Comparison of ENCODE assay signal across 8 cellular contexts in genomic region chr19:53908106-53908932, GRCh38. TPM values are rescaled to one million over a fixed set of nuclear protein-coding genes. Genes with fewer than 3 reads are reported as not detected.
A peak's percentile ranks its signal among the peaks of the same experiment; 100 is the strongest.
DNase-seq lines count a peak whose midpoint lies in the region; ATAC-seq and TF ChIP-seq lines count a peak whose summit lies in the region.

No MANE protein-coding gene starts in this region.

- no peak overlapping the region for H3K27ac ChIP-seq in HEK293 (ENCODE audit: extremely low read depth, low read depth, low read length)

- no peak overlapping the region for H3K4me3 Mint-ChIP-seq in activated CD4-positive, alpha-beta T cell treated with anti-CD3 and anti-CD28 coated beads for 36 hours
- H3K4me3 Mint-ChIP-seq in memory B cell, result peak overlapping the region; percentile 28
- peak overlapping the region; percentile 53 to 65 for H3K4me3 Mint-ChIP-seq in stimulated activated naive B cell treated with anti-CD40 and anti-IgM and Interleukin-4, amounts not matched to agents 10 μg/mL and 1 μg/mL and 100 μg/mL, for 72 hours

- no peaks in the 10 kb centered on the region for H3K36me3 ChIP-seq in HEK293 (ENCODE audit: control insufficient read depth in 2 of 2, insufficient read depth in 1 of 2, low read length in 2 of 2)

- H3K4me3 ChIP-seq in AG04449 (ENCODE audit: low read depth, low read length) (peak overlapping the region; percentile 25), HEK293 (ENCODE audit: low read depth, low read length) (no peak overlapping the region)

- peak; percentile 95 for ATAC-seq in activated CD4-positive, alpha-beta T cell treated with anti-CD3 and anti-CD28 coated beads for 36 hours
- no peak for ATAC-seq in memory B cell (ENCODE audit: low read depth)
- ATAC-seq in stimulated activated naive B cell treated with anti-CD40 and anti-IgM and Interleukin-4, amounts not matched to agents 10 μg/mL and 1 μg/mL and 100 μg/mL, for 72 hours (replicated peaks), result peak; percentile 89
- no peak for ATAC-seq in HG02610 (IDR thresholded peaks at IDR 0.05; ENCODE audit: unreplicated experiment)

- CTCF ChIA-PET in AG04449 (lab: Yijun Ruan, JAX) (interaction anchor here (0.9 to 1.9 kb wide), 7 partner anchors 9 to 189 kb away, joined by 3 to 10 read pairs (median 4); no protein-coding TSS in a partner anchor), HEK293 (lab: Yijun Ruan, JAX) (interaction anchor here (0.5 to 2.1 kb wide), 7 partner anchors 11 to 319 kb away, joined by 3 to 9 read pairs (median 3); no protein-coding TSS in a partner anchor)
- CTCF ChIA-PET in activated CD4-positive, alpha-beta T cell treated with anti-CD3 and anti-CD28 coated beads for 36 hours (lab: Charles Lee), result interaction anchor here (0.6 to 1.5 kb wide), 2 partner anchors 25 to 135 kb away, joined by 3 read pairs; no protein-coding TSS in a partner anchor

- no peaks in the 10 kb centered on the region for H3K9me3 Mint-ChIP-seq in activated CD4-positive, alpha-beta T cell treated with anti-CD3 and anti-CD28 coated beads for 36 hours (ENCODE audit: low read depth)
- peaks cover 14% of the 10 kb centered on the region for H3K9me3 Mint-ChIP-seq in memory B cell
- no peaks in the 10 kb centered on the region for H3K9me3 Mint-ChIP-seq in stimulated activated naive B cell treated with anti-CD40 and anti-IgM and Interleukin-4, amounts not matched to agents 10 μg/mL and 1 μg/mL and 100 μg/mL, for 72 hours

- no peaks in the 10 kb centered on the region for H3K9me3 ChIP-seq in HEK293 (ENCODE audit: control insufficient read depth, insufficient read depth, low read depth, low read length)

- H3K27me3 Mint-ChIP-seq in activated CD4-positive, alpha-beta T cell treated with anti-CD3 and anti-CD28 coated beads for 36 hours, result peaks cover 77% of the 10 kb centered on the region
- peaks cover 46% of the 10 kb centered on the region for H3K27me3 Mint-ChIP-seq in memory B cell
- peaks cover 79 to 92% of the 10 kb centered on the region in 2 donors for H3K27me3 Mint-ChIP-seq in stimulated activated naive B cell treated with anti-CD40 and anti-IgM and Interleukin-4, amounts not matched to agents 10 μg/mL and 1 μg/mL and 100 μg/mL, for 72 hours

- DNase-seq in AG04449 (ENCODE audit: low read depth, low spot score) (no peak), cerebellum (ENCODE audit: low spot score) (peak; percentile 92), memory B cell (ENCODE audit: low spot score in 2 of 2) (no peak), dedifferentiated amniotic fluid mesenchymal stem cell (ENCODE audit: extremely low spot score) (no peak)
- DNase-seq in activated CD4-positive, alpha-beta T cell treated with anti-CD3 and anti-CD28 coated beads for 36 hours, result peak; percentile 84
- DNase-seq in stimulated activated naive B cell treated with anti-CD40 and anti-IgM and Interleukin-4, amounts not matched to agents 10 μg/mL and 1 μg/mL and 100 μg/mL, for 72 hours, result peak; percentile 21

- peaks cover 19% of the 10 kb centered on the region for H3K4me1 Mint-ChIP-seq in activated CD4-positive, alpha-beta T cell treated with anti-CD3 and anti-CD28 coated beads for 36 hours
- H3K4me1 Mint-ChIP-seq in memory B cell, result peaks cover 15% of the 10 kb centered on the region
- peaks cover 24 to 39% of the 10 kb centered on the region in 2 donors for H3K4me1 Mint-ChIP-seq in stimulated activated naive B cell treated with anti-CD40 and anti-IgM and Interleukin-4, amounts not matched to agents 10 μg/mL and 1 μg/mL and 100 μg/mL, for 72 hours

- intact Hi-C loops in activated CD4-positive, alpha-beta T cell treated with anti-CD3 and anti-CD28 coated beads for 36 hours (cut with DNase I, micrococcal nuclease), result loop anchor here in 1 of 2 experiments (1.0 to 2.0 kb wide), 3 partner anchors 66 to 207 kb away; partner anchors contain the start of genes PRPF31 and TFPT

- no peak overlapping the region for H3K27ac Mint-ChIP-seq in activated CD4-positive, alpha-beta T cell treated with anti-CD3 and anti-CD28 coated beads for 36 hours
- no peak overlapping the region for H3K27ac Mint-ChIP-seq in memory B cell
- peak overlapping the region; percentile 59 for H3K27ac Mint-ChIP-seq in stimulated activated naive B cell treated with anti-CD40 and anti-IgM and Interleukin-4, amounts not matched to agents 10 μg/mL and 1 μg/mL and 100 μg/mL, for 72 hours

- no peak for TF ChIP-seq CTCF in AG04449 (IDR thresholded peaks at IDR 0.05; ENCODE audit: insufficient read depth, low read length, missing control alignments)
- no peak for TF ChIP-seq CTCF in HEK293 (tag by site-specific recombination; IDR thresholded peaks at IDR 0.05)

- H3K4me1 ChIP-seq in HEK293 (ENCODE audit: control insufficient read depth, insufficient read depth, low read length), result no peaks in the 10 kb centered on the region

- POLR2A ChIA-PET in AG04449 (lab: Yijun Ruan, JAX) (no interaction called here), HEK293 (lab: Yijun Ruan, JAX) (no interaction called here)
- POLR2A ChIA-PET in activated CD4-positive, alpha-beta T cell treated with anti-CD3 and anti-CD28 coated beads for 36 hours (lab: Charles Lee), result no interaction called here

- no peaks in the 10 kb centered on the region for H3K36me3 Mint-ChIP-seq in activated CD4-positive, alpha-beta T cell treated with anti-CD3 and anti-CD28 coated beads for 36 hours (ENCODE audit: low read depth)
- H3K36me3 Mint-ChIP-seq in memory B cell, result peaks cover 12% of the 10 kb centered on the region
- peaks cover 2 to 5% of the 10 kb centered on the region in 2 donors for H3K36me3 Mint-ChIP-seq in stimulated activated naive B cell treated with anti-CD40 and anti-IgM and Interleukin-4, amounts not matched to agents 10 μg/mL and 1 μg/mL and 100 μg/mL, for 72 hours

TF ChIP-seq in HEK293, 187 proteins besides CTCF, POLR2A, EP300 and RAD21 (continues in another document):
- TF ChIP-seq ZNF692 (tag by site-specific recombination; IDR thresholded peaks at IDR 0.05) (peak; percentile 60; the same call in 1 of the 2 replicates), ZNF654 (tag by site-specific recombination; IDR thresholded peaks at IDR 0.05; ENCODE audit: low read depth) (no peak), ZNF404 (tag by site-specific recombination; IDR thresholded peaks at IDR 0.05) (no peak), ZNF529 (tag by site-specific recombination; IDR thresholded peaks at IDR 0.05; ENCODE audit: insufficient replicate concordance) (no peak), HOXC10 (CRISPR knock-in tag; IDR thresholded peaks at IDR 0.05) (0 out of 2 replicates have a peak, but pooled peaks have one; percentile 73), ZBTB7A (tag by site-specific recombination; IDR thresholded peaks at IDR 0.05; ENCODE audit: low read depth) (no peak), MEIS1 (CRISPR knock-in tag; IDR thresholded peaks at IDR 0.05; ENCODE audit: borderline replicate concordance) (no peak), ZNF341 (tag by site-specific recombination; IDR thresholded peaks at IDR 0.05; ENCODE audit: low read depth) (no peak), HOXA7 (CRISPR knock-in tag; IDR thresholded peaks at IDR 0.05; ENCODE audit: borderline replicate concordance) (no peak), OVOL3 (tag by site-specific recombination; IDR thresholded peaks at IDR 0.05) (no peak), ZNF76 (tag by site-specific recombination; IDR thresholded peaks at IDR 0.05; ENCODE audit: borderline replicate concordance, low read depth) (peak; percentile 95), ZNF629 (tag by site-specific recombination; IDR thresholded peaks at IDR 0.05) (no peak), ZNF555 (tag by site-specific recombination; conservative IDR thresholded peaks at IDR 0.05) (no peak), ZBTB48 (tag by site-specific recombination; IDR thresholded peaks at IDR 0.05) (no peak), ZNF701 (tag by site-specific recombination; IDR thresholded peaks at IDR 0.05) (no peak), ATF2 (tag by site-specific recombination; IDR thresholded peaks at IDR 0.05; ENCODE audit: low read depth) (no peak), ZBTB17 (tag by site-specific recombination; IDR thresholded peaks at IDR 0.05) (peak; percentile 78), ZSCAN16 (tag by site-specific recombination; IDR thresholded peaks at IDR 0.05) (no peak), ZNF416 (tag by site-specific recombination; IDR thresholded peaks at IDR 0.05) (no peak), ZNF335 (tag by site-specific recombination; conservative IDR thresholded peaks at IDR 0.05) (peak; percentile 60), ZNF114 (tag by site-specific recombination; IDR thresholded peaks at IDR 0.05) (no peak), ZNF37A (tag by site-specific recombination; IDR thresholded peaks at IDR 0.05) (no peak), ZNF785 (tag by site-specific recombination; IDR thresholded peaks at IDR 0.05) (no peak)

RNA-seq across cellular contexts. Expression of gene CACNG7, which starts 0.8 kb away (rescaled TPM):
- not detected for total RNA-seq in activated CD4-positive, alpha-beta T cell treated with anti-CD3 and anti-CD28 coated beads for 36 hours
- 14.0 TPM for total RNA-seq in cerebellum

RNA-seq across cellular contexts. Expression of gene PRKCG, which starts 26.3 kb away (rescaled TPM):
- under 1 TPM in 1 of 2 experiments, not detected in 1; 0.25 TPM for total RNA-seq in activated CD4-positive, alpha-beta T cell treated with anti-CD3 and anti-CD28 coated beads for 36 hours
- 1.7 TPM for total RNA-seq in cerebellum

RNA-seq across cellular contexts. Expression of gene MYADM, which starts 40.6 kb away (rescaled TPM):
- 10 to 100 TPM; 46.4 to 54.6 TPM for total RNA-seq in activated CD4-positive, alpha-beta T cell treated with anti-CD3 and anti-CD28 coated beads for 36 hours
- 4.7 TPM for total RNA-seq in cerebellum

RNA-seq across cellular contexts. Expression of gene CACNG8, which starts 54.4 kb away (rescaled TPM):
- not detected for total RNA-seq in activated CD4-positive, alpha-beta T cell treated with anti-CD3 and anti-CD28 coated beads for 36 hours
- 4.2 TPM for total RNA-seq in cerebellum

Comparison
In these comparisons a context has a peak if more than half of its experiments do, and no peak if none do; other contexts are left out.
1. DNase-seq: peak in activated CD4-positive, alpha-beta T cell treated with anti-CD3 and anti-CD28 coated beads for 36 hours (single experiment), cerebellum (single experiment) and stimulated activated naive B cell treated with anti-CD40 and anti-IgM and Interleukin-4, amounts not matched to agents 10 μg/mL and 1 μg/mL and 100 μg/mL, for 72 hours (single experiment); none in AG04449 (single experiment), memory B cell (0 of 2) and dedifferentiated amniotic fluid mesenchymal stem cell (single experiment).
2. ATAC-seq: peak in activated CD4-positive, alpha-beta T cell treated with anti-CD3 and anti-CD28 coated beads for 36 hours (single experiment) and stimulated activated naive B cell treated with anti-CD40 and anti-IgM and Interleukin-4, amounts not matched to agents 10 μg/mL and 1 μg/mL and 100 μg/mL, for 72 hours (2 of 2); none in memory B cell (single experiment) and HG02610 (single experiment).
3. RNA of gene CACNG7, which starts 0.8 kb away (total RNA-seq): 14.0 TPM in cerebellum (single experiment); not detected in activated CD4-positive, alpha-beta T cell treated with anti-CD3 and anti-CD28 coated beads for 36 hours; every median in the first group is over 10 times any median in the second.